Comparison of ENCODE assay signal across 1 cellular context in the genomic region with DNA sequence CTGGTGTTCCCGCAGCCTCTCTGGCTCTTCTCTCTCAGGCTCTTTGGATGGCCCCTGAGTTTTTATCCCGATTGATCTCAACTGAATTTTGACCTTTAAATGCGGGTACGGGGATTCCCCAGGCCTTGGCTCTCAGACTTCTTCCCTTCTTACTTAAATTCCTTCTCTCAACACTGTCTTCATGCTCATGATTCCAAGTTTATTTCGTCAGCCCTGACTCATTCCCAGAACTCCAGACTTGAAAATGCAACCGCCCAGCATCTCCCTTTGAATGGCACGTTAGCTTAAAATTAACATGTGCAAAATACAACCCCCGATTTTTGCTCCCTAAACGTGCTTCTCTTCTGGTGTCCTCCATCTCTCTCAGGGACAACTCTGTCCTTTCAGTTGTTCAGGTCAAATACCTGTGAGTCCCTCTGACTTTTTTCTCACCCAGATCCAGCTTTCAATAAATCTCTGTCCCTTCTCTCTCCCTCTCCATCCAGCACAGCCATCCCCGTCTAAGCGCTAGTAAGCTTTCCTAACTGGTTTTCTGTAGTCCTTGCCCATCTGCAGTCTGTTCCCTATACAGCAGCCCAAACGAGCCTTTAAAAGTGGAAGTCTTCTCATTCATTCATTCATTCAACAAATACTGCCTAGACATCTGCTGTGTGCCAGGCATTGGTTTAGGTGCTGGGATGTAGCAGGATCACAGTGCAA.
TF ChIP-seq lines count a peak whose summit lies in the region.

No MANE protein-coding gene starts in this region.

TF ChIP-seq in A549, 52 proteins besides CTCF, POLR2A, EP300 and RAD21 (continued from another document):
- TF ChIP-seq, protein P1, sequence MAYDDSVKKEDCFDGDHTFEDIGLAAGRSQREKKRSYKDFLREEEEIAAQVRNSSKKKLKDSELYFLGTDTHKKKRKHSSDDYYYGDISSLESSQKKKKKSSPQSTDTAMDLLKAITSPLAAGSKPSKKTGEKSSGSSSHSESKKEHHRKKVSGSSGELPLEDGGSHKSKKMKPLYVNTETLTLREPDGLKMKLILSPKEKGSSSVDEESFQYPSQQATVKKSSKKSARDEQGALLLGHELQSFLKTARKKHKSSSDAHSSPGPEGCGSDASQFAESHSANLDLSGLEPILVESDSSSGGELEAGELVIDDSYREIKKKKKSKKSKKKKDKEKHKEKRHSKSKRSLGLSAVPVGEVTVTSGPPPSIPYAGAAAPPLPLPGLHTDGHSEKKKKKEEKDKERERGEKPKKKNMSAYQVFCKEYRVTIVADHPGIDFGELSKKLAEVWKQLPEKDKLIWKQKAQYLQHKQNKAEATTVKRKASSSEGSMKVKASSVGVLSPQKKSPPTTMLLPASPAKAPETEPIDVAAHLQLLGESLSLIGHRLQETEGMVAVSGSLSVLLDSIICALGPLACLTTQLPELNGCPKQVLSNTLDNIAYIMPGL (CRISPR knock-in tag; IDR thresholded peaks at IDR 0.05; ENCODE audit: borderline replicate concordance), result no peak
- TF ChIP-seq NR3C1 (IDR thresholded peaks at IDR 0.05), result no peak
- TF ChIP-seq, protein P2, sequence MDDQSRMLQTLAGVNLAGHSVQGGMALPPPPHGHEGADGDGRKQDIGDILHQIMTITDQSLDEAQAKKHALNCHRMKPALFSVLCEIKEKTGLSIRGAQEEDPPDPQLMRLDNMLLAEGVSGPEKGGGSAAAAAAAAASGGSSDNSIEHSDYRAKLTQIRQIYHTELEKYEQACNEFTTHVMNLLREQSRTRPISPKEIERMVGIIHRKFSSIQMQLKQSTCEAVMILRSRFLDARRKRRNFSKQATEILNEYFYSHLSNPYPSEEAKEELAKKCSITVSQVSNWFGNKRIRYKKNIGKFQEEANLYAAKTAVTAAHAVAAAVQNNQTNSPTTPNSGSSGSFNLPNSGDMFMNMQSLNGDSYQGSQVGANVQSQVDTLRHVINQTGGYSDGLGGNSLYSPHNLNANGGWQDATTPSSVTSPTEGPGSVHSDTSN (IDR thresholded peaks at IDR 0.05), result no peak
- TF ChIP-seq TP53 (CRISPR knock-in tag; IDR thresholded peaks at IDR 0.05), result no peak
- no peak for TF ChIP-seq EHMT2 (IDR thresholded peaks at IDR 0.05; ENCODE audit: low read depth)
- TF ChIP-seq HOXA7 (CRISPR knock-in tag; IDR thresholded peaks at IDR 0.05), result no peak
- TF ChIP-seq RFX5 (IDR thresholded peaks at IDR 0.05), result no peak
- TF ChIP-seq, protein P3, sequence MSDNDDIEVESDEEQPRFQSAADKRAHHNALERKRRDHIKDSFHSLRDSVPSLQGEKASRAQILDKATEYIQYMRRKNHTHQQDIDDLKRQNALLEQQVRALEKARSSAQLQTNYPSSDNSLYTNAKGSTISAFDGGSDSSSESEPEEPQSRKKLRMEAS (IDR thresholded peaks at IDR 0.05), result no peak
- TF ChIP-seq KDM5A (IDR thresholded peaks at IDR 0.05), result no peak
- TF ChIP-seq HDAC2 (IDR thresholded peaks at IDR 0.05), result no peak
- TF ChIP-seq CBX2 (IDR thresholded peaks at IDR 0.05; ENCODE audit: borderline replicate concordance, low read depth), result no peak
- no peak for TF ChIP-seq SMC3 (IDR thresholded peaks at IDR 0.05)
- no peak for TF ChIP-seq KDM1A (IDR thresholded peaks at IDR 0.05; ENCODE audit: low read depth)
- TF ChIP-seq MAFK (IDR thresholded peaks at IDR 0.05; ENCODE audit: partially characterized antibody), result no peak
- TF ChIP-seq HOXB5 (CRISPR knock-in tag; IDR thresholded peaks at IDR 0.05), result no peak
